ENCODE assay signal across 11 cellular contexts in the genomic region with DNA sequence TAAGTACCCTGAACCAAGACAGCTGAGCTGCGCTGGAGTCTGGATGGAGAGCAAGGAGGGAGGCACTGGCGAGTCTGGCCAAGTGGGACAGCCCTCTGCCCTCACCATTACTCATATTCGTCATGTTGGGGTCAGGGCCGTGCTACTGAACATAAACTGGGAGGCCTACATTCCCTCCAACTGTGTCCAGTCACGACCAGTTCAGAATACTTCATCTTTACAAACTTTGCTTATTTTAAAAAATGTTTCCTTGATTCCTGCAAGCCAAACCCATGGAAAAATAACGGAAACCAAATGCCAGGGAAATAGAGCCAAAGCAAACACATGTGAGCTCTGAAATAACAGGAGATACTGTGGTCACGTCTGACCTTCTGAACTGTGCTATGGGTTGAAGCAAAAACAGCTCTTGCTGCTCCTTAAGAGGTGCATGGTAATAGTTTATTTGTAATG.
A peak's percentile ranks its signal among the peaks of the same experiment; 100 is the strongest.
DNase-seq lines count a peak whose midpoint lies in the region; ATAC-seq and TF ChIP-seq lines count a peak whose summit lies in the region.
"Had no signal": no experiment of that assay in that cellular context is flagged by ENCODE, and none has a peak within 500 bp of the region (broad histone marks: within the 10 kb centered on the region; RNA-seq: fewer than 3 reads in every experiment).

No MANE protein-coding gene starts in this region.

- no peak overlapping the region for H3K4me3 Mint-ChIP-seq in stimulated activated memory B cell treated with anti-CD40 and anti-IgM and Interleukin-4, amounts not matched to agents 10 μg/mL and 1 μg/mL and 100 μg/mL, for 72 hours

- peak overlapping the region; percentile 37 for H3K27ac ChIP-seq in ACC112 (ENCODE audit: low read depth, low read length)
- peak overlapping the region; percentile 94 for H3K27ac ChIP-seq in brain microvascular endothelial cell
- H3K27ac ChIP-seq in liver (ENCODE audit: low read depth in 1 of 2, low read length in 2 of 2) = peak overlapping the region; percentile 36 to 55

- peak; percentile 93 for DNase-seq in brain microvascular endothelial cell
- DNase-seq in HuH-7 (ENCODE audit: low spot score) = no peak
- DNase-seq in cortex of kidney (lab: John Stamatoyannopoulos, UW) = no peak
- DNase-seq in mesenteric fat pad (ENCODE audit: low spot score) = no peak
- DNase-seq: activated gamma-delta T cell, NCI-H2107 had no signal

- no peaks in the 10 kb centered on the region for H3K9me3 ChIP-seq in liver (ENCODE audit: control insufficient read depth in 4 of 4, low read length in 3 of 4)
- H3K9me3 ChIP-seq: BE2C had no signal

- H3K9ac ChIP-seq in liver (ENCODE audit: low read depth in 1 of 2, low read length in 2 of 2) = no peak overlapping the region

- peaks cover 8% of the 10 kb centered on the region for H3K27me3 Mint-ChIP-seq in stimulated activated memory B cell treated with anti-CD40 and anti-IgM and Interleukin-4, amounts not matched to agents 10 μg/mL and 1 μg/mL and 100 μg/mL, for 72 hours

- H3K36me3 ChIP-seq in ACC112 (ENCODE audit: insufficient read depth, low read length) (no peaks in the 10 kb centered on the region), brain microvascular endothelial cell (replicated peaks) (no peaks in the 10 kb centered on the region), liver (ENCODE audit: control insufficient read depth in 4 of 4, insufficient read depth in 3 of 4, low read depth in 1 of 4, low read length in 3 of 4) (no peaks in the 10 kb centered on the region)
- H3K36me3 ChIP-seq: BE2C had no signal

- 25% methylated on average over 7 of the region's 7 CpGs for whole genome bisulfite sequencing in liver

- peaks cover 24% of the 10 kb centered on the region for H3K4me1 ChIP-seq in ACC112 (ENCODE audit: control insufficient read depth, insufficient read depth, low read length, unreplicated experiment)
- peaks cover 3 to 15% (median 6%) of the 10 kb centered on the region in 4 donors for H3K4me1 ChIP-seq in liver (ENCODE audit: control insufficient read depth in 4 of 4, insufficient read depth in 4 of 4, low read length in 3 of 4)
- H3K4me1 ChIP-seq: BE2C had no signal

- H2AFZ ChIP-seq in ACC112 (ENCODE audit: low read length, unreplicated experiment) = peak overlapping the region; percentile 34

- no peak overlapping the region for H3K27ac Mint-ChIP-seq in stimulated activated memory B cell treated with anti-CD40 and anti-IgM and Interleukin-4, amounts not matched to agents 10 μg/mL and 1 μg/mL and 100 μg/mL, for 72 hours

- H3K4me1 Mint-ChIP-seq in stimulated activated memory B cell treated with anti-CD40 and anti-IgM and Interleukin-4, amounts not matched to agents 10 μg/mL and 1 μg/mL and 100 μg/mL, for 72 hours = no peaks in the 10 kb centered on the region

- peak; percentile 25 for ATAC-seq in HG02610 (IDR thresholded peaks at IDR 0.05; ENCODE audit: unreplicated experiment)
- no peak for ATAC-seq in stimulated activated memory B cell treated with anti-CD40 and anti-IgM and Interleukin-4, amounts not matched to agents 10 μg/mL and 1 μg/mL and 100 μg/mL, for 72 hours

- H3K4me3 ChIP-seq in ACC112 (ENCODE audit: low read depth, low read length) (no peak overlapping the region), brain microvascular endothelial cell (ENCODE audit: low read depth, low read length) (no peak overlapping the region), liver (ENCODE audit: low read depth in 1 of 3, low read length in 3 of 3) (no peak overlapping the region)

- no peaks in the 10 kb centered on the region for H3K79me2 ChIP-seq in ACC112 (ENCODE audit: control insufficient read depth, insufficient read depth, low read length, unreplicated experiment)

- no peaks in the 10 kb centered on the region for H3K36me3 Mint-ChIP-seq in stimulated activated memory B cell treated with anti-CD40 and anti-IgM and Interleukin-4, amounts not matched to agents 10 μg/mL and 1 μg/mL and 100 μg/mL, for 72 hours

- H3K9me3 Mint-ChIP-seq in stimulated activated memory B cell treated with anti-CD40 and anti-IgM and Interleukin-4, amounts not matched to agents 10 μg/mL and 1 μg/mL and 100 μg/mL, for 72 hours = no peaks in the 10 kb centered on the region

- TF ChIP-seq RAD21 in liver (IDR thresholded peaks at IDR 0.05) = peak; percentile 25 to 38

- TF ChIP-seq CTCF in brain microvascular endothelial cell (IDR thresholded peaks at IDR 0.05; ENCODE audit: low read depth, low read length, missing control alignments) (no peak), liver (IDR thresholded peaks at IDR 0.05; ENCODE audit: low read depth, low read length, missing input control) (no peak)

- H3K27me3 ChIP-seq in ACC112 (ENCODE audit: insufficient read depth, low read length) (peaks cover 12% of the 10 kb centered on the region), brain microvascular endothelial cell (replicated peaks) (no peaks in the 10 kb centered on the region), liver (ENCODE audit: control insufficient read depth in 4 of 4, insufficient read depth in 4 of 4, low read length in 3 of 4) (no peaks in the 10 kb centered on the region)
- H3K27me3 ChIP-seq: BE2C had no signal

- in situ Hi-C loops in brain microvascular endothelial cell (cut with HindIII; ENCODE audit: low pct_ligation_motif_present, low sequenced_read_pairs) = loop anchor here (25.0 kb wide), 1 partner anchor 95 kb away; no protein-coding TSS in a partner anchor

TF ChIP-seq in liver, 16 proteins besides CTCF, POLR2A, EP300 and RAD21:
- TF ChIP-seq REST (IDR thresholded peaks at IDR 0.05) (peak; percentile 24), HNF4G (IDR thresholded peaks at IDR 0.05) (no peak), RXRA (IDR thresholded peaks at IDR 0.05) (peak; percentile 75 to 87), EGR1 (IDR thresholded peaks at IDR 0.05; ENCODE audit: low read depth in 2 of 2) (no peak), FOXA2 (IDR thresholded peaks at IDR 0.05) (no peak), NR2F2 (IDR thresholded peaks at IDR 0.05) (peak; percentile 86), YY1 (IDR thresholded peaks at IDR 0.05) (peak; percentile 44), HNF4A (conservative IDR thresholded peaks at IDR 0.05) (peak; percentile 56 to 77), TAF1 (conservative IDR thresholded peaks at IDR 0.05) (no peak), FOXA1 (IDR thresholded peaks at IDR 0.05) (no peak), GABPA (IDR thresholded peaks at IDR 0.05 in 1 of 2, conservative IDR thresholded peaks at IDR 0.05 in 1 of 2) (peak in 1 of 2 donors; percentile 34), SP1 (IDR thresholded peaks at IDR 0.05) (peak; percentile 69), JUND (IDR thresholded peaks at IDR 0.05) (peak in 1 of 2 donors; percentile 65), ZBTB33 (IDR thresholded peaks at IDR 0.05) (peak; percentile 71)
- TF ChIP-seq, protein P1, sequence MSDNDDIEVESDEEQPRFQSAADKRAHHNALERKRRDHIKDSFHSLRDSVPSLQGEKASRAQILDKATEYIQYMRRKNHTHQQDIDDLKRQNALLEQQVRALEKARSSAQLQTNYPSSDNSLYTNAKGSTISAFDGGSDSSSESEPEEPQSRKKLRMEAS (IDR thresholded peaks at IDR 0.05) = peak; percentile 51
- TF ChIP-seq, protein P2, sequence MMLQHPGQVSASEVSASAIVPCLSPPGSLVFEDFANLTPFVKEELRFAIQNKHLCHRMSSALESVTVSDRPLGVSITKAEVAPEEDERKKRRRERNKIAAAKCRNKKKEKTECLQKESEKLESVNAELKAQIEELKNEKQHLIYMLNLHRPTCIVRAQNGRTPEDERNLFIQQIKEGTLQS (IDR thresholded peaks at IDR 0.05) = no peak

Comparison
In these comparisons a context has a peak if more than half of its experiments do, and no peak if none do; other contexts are left out.
1. H3K27ac ChIP-seq: peak in every context shown above with its lines; median percentile 94 in brain microvascular endothelial cell; 46 in liver; 37 in ACC112.